ENCODE assay signal across 26 cellular contexts in the genomic region with DNA sequence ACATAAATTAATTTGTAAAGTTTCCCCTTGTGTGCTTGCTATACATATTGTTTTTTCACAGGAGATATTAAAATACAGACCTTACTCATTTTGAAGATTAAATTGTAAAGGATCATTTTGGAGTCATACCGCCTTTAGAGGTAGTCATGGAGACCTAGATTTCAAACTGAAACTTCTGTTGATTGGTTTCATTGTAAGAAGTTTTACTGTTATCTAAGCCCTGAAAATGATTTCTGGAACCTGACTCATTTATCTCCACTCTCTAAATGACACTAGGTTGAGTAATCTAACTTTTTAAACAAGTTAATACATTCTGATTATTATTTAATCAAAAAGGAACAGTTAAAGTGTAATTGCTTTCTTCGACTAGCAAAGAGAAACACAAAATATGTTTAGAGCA.
DNase-seq lines count a peak whose midpoint lies in the region; ATAC-seq and TF ChIP-seq lines count a peak whose summit lies in the region.
"Had no signal": no experiment of that assay in that cellular context is flagged by ENCODE, and none has a peak within 500 bp of the region (broad histone marks: within the 10 kb centered on the region; RNA-seq: fewer than 3 reads in every experiment).

No MANE protein-coding gene starts in this region.

- H3F3A ChIP-seq in neural progenitor cell (ENCODE audit: low read depth) = no peaks in the 10 kb centered on the region

- ATAC-seq in activated T-cell treated with anti-CD3 and anti-CD28 coated beads, Interleukin-2, amount 50 U/mL, for 4 hours = peak; percentile 23 to 63
- ATAC-seq in GM21360 (IDR thresholded peaks at IDR 0.05; ENCODE audit: unreplicated experiment) = peak; percentile 74
- ATAC-seq in HG03442 (IDR thresholded peaks at IDR 0.05; ENCODE audit: unreplicated experiment) = peak; percentile 50
- ATAC-seq: A549, gastrocnemius medialis, left lung, upper lobe of right lung had no signal

- no peaks in the 10 kb centered on the region for H3K36me3 Mint-ChIP-seq in activated T-cell treated with anti-CD3 and anti-CD28 coated beads, Interleukin-2, amount 50 U/mL, for 4 hours (ENCODE audit: insufficient read depth)
- H3K36me3 Mint-ChIP-seq in neural progenitor cell = no peaks in the 10 kb centered on the region
- H3K36me3 Mint-ChIP-seq: activated naive CD8-positive, alpha-beta T cell; naive B cell had no signal

- H3K9me3 ChIP-seq in neural progenitor cell (ENCODE audit: low read depth) (no peaks in the 10 kb centered on the region), hepatocyte (ENCODE audit: low read depth) (no peaks in the 10 kb centered on the region), right atrium auricular region (no peaks in the 10 kb centered on the region)
- H3K9me3 ChIP-seq: A549, gastrocnemius medialis, SJSA1, upper lobe of right lung had no signal

- no peaks in the 10 kb centered on the region for H3K79me2 ChIP-seq in neural progenitor cell (ENCODE audit: low read depth)
- H3K79me2 ChIP-seq in hepatocyte = no peaks in the 10 kb centered on the region

- peak overlapping the region; percentile 27 for H2AFZ ChIP-seq in neural progenitor cell (replicated peaks)
- no peak overlapping the region for H2AFZ ChIP-seq in hepatocyte

- H4K20me1 ChIP-seq in neural progenitor cell (ENCODE audit: low read depth) = no peaks in the 10 kb centered on the region
- no peaks in the 10 kb centered on the region for H4K20me1 ChIP-seq in hepatocyte (ENCODE audit: insufficient read depth, poor library complexity, severe bottlenecking)

- H3K4me1 Mint-ChIP-seq in activated T-cell treated with anti-CD3 and anti-CD28 coated beads, Interleukin-2, amount 50 U/mL, for 4 hours (ENCODE audit: low read depth) = no peaks in the 10 kb centered on the region
- H3K4me1 Mint-ChIP-seq in neural progenitor cell = no peaks in the 10 kb centered on the region
- H3K4me1 Mint-ChIP-seq: naive B cell had no signal

- H3K4me2 ChIP-seq in neural progenitor cell (no peak overlapping the region), hepatocyte (no peak overlapping the region)
- H3K4me2 ChIP-seq: A549 had no signal

- H3K36me3 ChIP-seq in neural progenitor cell = no peaks in the 10 kb centered on the region
- H3K36me3 ChIP-seq in hepatocyte (replicated peaks; ENCODE audit: insufficient read depth, low read depth) = no peaks in the 10 kb centered on the region
- H3K36me3 ChIP-seq in right atrium auricular region = no peaks in the 10 kb centered on the region
- H3K36me3 ChIP-seq: gastrocnemius medialis, left lung, SJSA1, upper lobe of right lung had no signal

- peaks cover 10% of the 10 kb centered on the region for H3K9me3 Mint-ChIP-seq in activated T-cell treated with anti-CD3 and anti-CD28 coated beads, Interleukin-2, amount 50 U/mL, for 4 hours
- peaks cover 3% of the 10 kb centered on the region for H3K9me3 Mint-ChIP-seq in neural progenitor cell
- H3K9me3 Mint-ChIP-seq: activated T-helper 1 cell treated with anti-CD3 and anti-CD28 coated beads, Interleukin-12 subunit alpha, Interleukin-12 subunit beta, Interleukin-2, Interleukin-4 antibody, amounts not matched to agents 30 ng/mL and 10 ng/mL and 1 ng/mL, durations not matched to agents 14 hours and 24 hours and 36 hours had no signal

- H3K27me3 Mint-ChIP-seq in activated T-cell treated with anti-CD3 and anti-CD28 coated beads, Interleukin-2, amount 50 U/mL, for 4 hours (ENCODE audit: low read depth) = no peaks in the 10 kb centered on the region
- H3K27me3 Mint-ChIP-seq in neural progenitor cell (ENCODE audit: insufficient read depth, low read depth) = no peaks in the 10 kb centered on the region
- H3K27me3 Mint-ChIP-seq: activated naive CD8-positive, alpha-beta T cell; naive B cell had no signal

- H3K27ac Mint-ChIP-seq in neural progenitor cell = no peak overlapping the region
- H3K27ac Mint-ChIP-seq: activated naive CD8-positive, alpha-beta T cell; activated T-helper 1 cell treated with anti-CD3 and anti-CD28 coated beads, Interleukin-12 subunit alpha, Interleukin-12 subunit beta, Interleukin-2, Interleukin-4 antibody, amounts not matched to agents 30 ng/mL and 10 ng/mL and 1 ng/mL, durations not matched to agents 14 hours and 24 hours and 36 hours; naive B cell had no signal

- 90% methylated on average over 2 of the region's 2 CpGs for WGBS in hepatocyte (ENCODE audit: low lambda C conversion rate, missing lambda C conversion rate)

- H3K27ac ChIP-seq in neural progenitor cell = no peak overlapping the region
- H3K27ac ChIP-seq in hepatocyte = no peak overlapping the region
- no peak overlapping the region for H3K27ac ChIP-seq in right atrium auricular region
- H3K27ac ChIP-seq: A549, gastrocnemius medialis, left lung, SJSA1, skin epidermis, upper lobe of right lung had no signal

- H3K27me3 ChIP-seq in neural progenitor cell (no peaks in the 10 kb centered on the region), hepatocyte (no peaks in the 10 kb centered on the region), right atrium auricular region (no peaks in the 10 kb centered on the region)
- H3K27me3 ChIP-seq: gastrocnemius medialis, left lung, SJSA1, upper lobe of right lung had no signal

- H3K4me3 Mint-ChIP-seq in activated T-cell treated with anti-CD3 and anti-CD28 coated beads, Interleukin-2, amount 50 U/mL, for 4 hours = no peak overlapping the region
- no peak overlapping the region for H3K4me3 Mint-ChIP-seq in neural progenitor cell
- H3K4me3 Mint-ChIP-seq: activated naive CD8-positive, alpha-beta T cell; activated T-helper 1 cell treated with anti-CD3 and anti-CD28 coated beads, Interleukin-12 subunit alpha, Interleukin-12 subunit beta, Interleukin-2, Interleukin-4 antibody, amounts not matched to agents 30 ng/mL and 10 ng/mL and 1 ng/mL, durations not matched to agents 14 hours and 24 hours and 36 hours; naive B cell had no signal

- no peak overlapping the region for H3K9ac ChIP-seq in neural progenitor cell

- H3K4me1 ChIP-seq in neural progenitor cell (no peaks in the 10 kb centered on the region), hepatocyte (ENCODE audit: insufficient read depth) (no peaks in the 10 kb centered on the region), right atrium auricular region (no peaks in the 10 kb centered on the region)
- H3K4me1 ChIP-seq: A549, gastrocnemius medialis, left lung, SJSA1, upper lobe of right lung had no signal

- H3K4me3 ChIP-seq in neural progenitor cell = no peak overlapping the region
- H3K4me3 ChIP-seq in hepatocyte = no peak overlapping the region
- H3K4me3 ChIP-seq in right atrium auricular region = no peak overlapping the region
- H3K4me3 ChIP-seq: A549, gastrocnemius medialis, left lung, SJSA1, skin epidermis, upper lobe of right lung had no signal

- TF ChIP-seq CTCF in neural progenitor cell (IDR thresholded peaks at IDR 0.05) (no peak), hepatocyte (IDR thresholded peaks at IDR 0.05; ENCODE audit: poor library complexity) (no peak), right atrium auricular region (IDR thresholded peaks at IDR 0.05) (no peak)

- no peaks in the 10 kb centered on the region for H3K9me2 ChIP-seq in hepatocyte (replicated peaks; ENCODE audit: insufficient read depth)

- no peak for DNase-seq in activated T-cell treated with anti-CD3 and anti-CD28 coated beads, Interleukin-2, amount 50 U/mL, for 4 hours
- no peak for DNase-seq in activated T-cell treated with anti-CD3 and anti-CD28 coated beads for 4 hours
- no peak for DNase-seq in neural progenitor cell (ENCODE audit: low spot score)
- no peak for DNase-seq in stimulated activated CD4-positive, alpha-beta T cell treated with anti-CD3 and anti-CD28 coated beads, Interleukin-4, amount 100 ng/mL, for 24 hours
- no peak for DNase-seq in hepatocyte (ENCODE audit: low spot score)
- no peak for DNase-seq in right atrium auricular region (ENCODE audit: low spot score)
- DNase-seq: caudate nucleus; DMS79 treated with DMSO at 0.1 percent for 48 hours; gastrocnemius medialis; GOT3; KBM-7; left lung; mesendoderm; MM.1S; naive B cell; NCI-H1436 treated with DMSO at 0.1 percent for 48 hours; nucleus accumbens; stimulated activated CD4-positive, alpha-beta T cell treated with anti-CD3 and anti-CD28 coated beads, Interleukin-1b, Interleukin-23, amount 100 ng/mL, for 48 hours; upper lobe of right lung had no signal
